Comparison of ENCODE assay signal across 12 cellular contexts in genomic region chr4:154741877-154742851, GRCh38. TPM values are rescaled to one million over a fixed set of nuclear protein-coding genes. Genes with fewer than 3 reads are reported as not detected.
DNase-seq lines count a peak whose midpoint lies in the region; ATAC-seq, FAIRE-seq and TF ChIP-seq lines count a peak whose summit lies in the region.
"Had no signal": no experiment of that assay in that cellular context is flagged by ENCODE, and none has a peak within 500 bp of the region (broad histone marks: within the 10 kb centered on the region; RNA-seq: fewer than 3 reads in every experiment).

No MANE protein-coding gene starts in this region.

- H3K4me2 ChIP-seq in H1 (ENCODE audit: insufficient read depth in 1 of 2, low read depth in 2 of 2, low read length in 2 of 2) = peak overlapping the region; percentile 83 to 99

- H3K79me1 ChIP-seq in H1 (ENCODE audit: low read depth, low read length) = peaks cover 2% of the 10 kb centered on the region; the same call in 1 of the 2 replicates

- H3K4me3 ChIP-seq in breast epithelium (peak overlapping the region; percentile 39 to 69 (median 63)), H1 (ENCODE audit: extremely low read depth in 1 of 4, insufficient read depth in 2 of 4, low read depth in 3 of 4, low read length in 4 of 4) (peak overlapping the region; percentile 26 to 77 (median 46); a peak in 7 of 8 replicates)

- no peak overlapping the region for H3K14ac ChIP-seq in H1 (ENCODE audit: insufficient read length)

- no peak overlapping the region for H3K4me3 Mint-ChIP-seq in MCF 10A (ENCODE audit: unreplicated experiment)
- H3K4me3 Mint-ChIP-seq in type B pancreatic cell = peak overlapping the region; percentile 81

- peaks cover 0 to 26% of the 10 kb centered on the region in 2 experiments; a peak in 2 of 4 replicates for H3K79me2 ChIP-seq in H1 (ENCODE audit: control insufficient read depth in 1 of 2, insufficient read depth in 2 of 2, low read length in 2 of 2)

- H3K23ac ChIP-seq in H1 (ENCODE audit: insufficient read length) = no peak overlapping the region

- no peaks in the 10 kb centered on the region for H3K36me3 Mint-ChIP-seq in MCF 10A (ENCODE audit: insufficient read depth, unreplicated experiment)
- no peaks in the 10 kb centered on the region for H3K36me3 Mint-ChIP-seq in type B pancreatic cell

- H3K27me3 Mint-ChIP-seq in MCF 10A (ENCODE audit: insufficient read depth, unreplicated experiment) (no peaks in the 10 kb centered on the region), type B pancreatic cell (peaks cover 92% of the 10 kb centered on the region)

- H3K9ac ChIP-seq in H1 (replicated peaks in 1 of 4; ENCODE audit: extremely low read depth in 1 of 4, low read depth in 3 of 4, low read length in 3 of 4) = peak overlapping the region in 1 of 4 experiments; percentile 8; a peak in 2 of 7 replicates

- peak overlapping the region; percentile 11 for H4K91ac ChIP-seq in H1 (replicated peaks; ENCODE audit: insufficient read length, low read length)

- no peak overlapping the region for H2BK15ac ChIP-seq in H1 (ENCODE audit: low read length)

- no peaks in the 10 kb centered on the region for H3K36me3 ChIP-seq in breast epithelium
- no peaks in the 10 kb centered on the region for H3K36me3 ChIP-seq in H1 (ENCODE audit: control insufficient read depth in 2 of 4, insufficient read depth in 4 of 4, low read length in 3 of 4)

- no peak for ATAC-seq in omental fat pad (ENCODE audit: low FRiP score)

- peak overlapping the region; percentile 56 for H3K18ac ChIP-seq in H1 (ENCODE audit: extremely low read depth, low read length)

- no peak overlapping the region for H2BK120ac ChIP-seq in H1 (replicated peaks; ENCODE audit: low read depth, low read length)

- POLR2A ChIA-PET in MCF 10A (lab: Yijun Ruan, JAX) (interaction anchor here (2.8 to 3.8 kb wide), 2 partner anchors 11 to 55 kb away, joined by 13 to 17 read pairs; no protein-coding TSS in a partner anchor), H1 (lab: Charles Lee; ENCODE audit: partially characterized antibody) (interaction anchor here (0.8 to 8.3 kb wide), 10 partner anchors 14 to 953 kb away, joined by 3 to 80 read pairs (median 4); partner anchors contain the start of gene SFRP2)

- H4K8ac ChIP-seq in H1 (ENCODE audit: extremely low read depth, insufficient read depth, low read length) = no peak overlapping the region

- no peak overlapping the region for H3K27ac ChIP-seq in breast epithelium
- H3K27ac ChIP-seq in H1 (ENCODE audit: low read depth, low read length) = no peak overlapping the region

- no peak overlapping the region for H4K5ac ChIP-seq in H1 (ENCODE audit: insufficient read length, low read depth, low read length)

- H3K4me1 Mint-ChIP-seq in MCF 10A (ENCODE audit: insufficient read depth, unreplicated experiment) (peaks cover 34% of the 10 kb centered on the region), type B pancreatic cell (ENCODE audit: unreplicated experiment) (peaks cover 24% of the 10 kb centered on the region)

- intact Hi-C loops in breast epithelium (cut with DNase I; ENCODE audit: low total_unique reads) (no loop called here), MCF 10A (cut with micrococcal nuclease) (no loop called here)

- no TSS peak for BruUV-seq in MCF 10A (replicated peaks; lab: Mats Ljungman, UMichigan)

- H2BK12ac ChIP-seq in H1 (ENCODE audit: low read depth, low read length) = 0 out of 2 replicates have a peak overlapping the region, but pooled peaks have one; percentile 68

- H3K27me3 ChIP-seq in breast epithelium (peaks cover 0 to 24% of the 10 kb centered on the region in 2 donors), H1 (replicated peaks in 1 of 4; ENCODE audit: control insufficient read depth in 3 of 4, extremely low read depth in 1 of 4, insufficient read depth in 3 of 4, low read length in 3 of 4) (peaks cover 0 to 33% (median 26%) of the 10 kb centered on the region in 4 experiments; a peak in 6 of 7 replicates)

- H2BK20ac ChIP-seq in H1 (ENCODE audit: low read length) = peak overlapping the region; percentile 72; the same call in 1 of the 2 replicates

- peaks cover 0 to 1% of the 10 kb centered on the region in 2 experiments for H4K20me1 ChIP-seq in H1 (replicated peaks in 1 of 2; ENCODE audit: control insufficient read depth in 1 of 2, insufficient read depth in 2 of 2, low read length in 2 of 2)

- H2BK5ac ChIP-seq in H1 (ENCODE audit: low read depth, low read length) = no peak overlapping the region; the same call in 1 of the 2 replicates

- no peak overlapping the region; the same call in 1 of the 2 replicates for H2AFZ ChIP-seq in H1 (ENCODE audit: low read length)

- CTCF ChIA-PET in MCF 10A (lab: Yijun Ruan, JAX) = interaction anchor here (0.8 to 4.0 kb wide), 3 partner anchors 14 to 55 kb away, joined by 3 to 40 read pairs (median 6); no protein-coding TSS in a partner anchor
- CTCF ChIA-PET in H1 (lab: Charles Lee; ENCODE audit: partially characterized antibody) = interaction anchor here (1.0 to 2.5 kb wide), 8 partner anchors 9 to 183 kb away, joined by 3 to 12 read pairs (median 5); no protein-coding TSS in a partner anchor

- peaks cover 25% of the 10 kb centered on the region for H3K23me2 ChIP-seq in H1 (ENCODE audit: low read depth, low read length)

- no peak for FAIRE-seq in H1 (lab: Jason Lieb, UNC)

- H3K9me3 Mint-ChIP-seq in MCF 10A (ENCODE audit: unreplicated experiment) (no peaks in the 10 kb centered on the region), type B pancreatic cell (no peaks in the 10 kb centered on the region)

- TF ChIP-seq RAD21 in H1 (IDR thresholded peaks at IDR 0.05 in 1 of 2, conservative IDR thresholded peaks at IDR 0.05 in 1 of 2; ENCODE audit: low read depth in 2 of 2, low read length in 2 of 2) = no peak

- 0 out of 2 replicates have a peak overlapping the region, but pooled peaks have one; percentile 24 for H2AK5ac ChIP-seq in H1 (ENCODE audit: low read depth, low read length)

- H3K9me3 ChIP-seq in breast epithelium (no peaks in the 10 kb centered on the region), H1 (ENCODE audit: insufficient read depth in 2 of 2, low read depth in 1 of 2, low read length in 1 of 2) (no peaks in the 10 kb centered on the region)

- TF ChIP-seq CTCF in breast epithelium (IDR thresholded peaks at IDR 0.05) (no peak), MCF 10A (IDR thresholded peaks at IDR 0.05; ENCODE audit: unreplicated experiment) (no peak), H1 (IDR thresholded peaks at IDR 0.05; ENCODE audit: control extremely low read depth in 1 of 3, insufficient read depth in 1 of 3, low read depth in 1 of 3, low read length in 3 of 3) (peak in 1 of 3 experiments; percentile 8; a peak in 1 of 4 replicates), type B pancreatic cell (conservative IDR thresholded peaks at IDR 0.05) (peak; percentile 19), omental fat pad (IDR thresholded peaks at IDR 0.05) (no peak)

- H3K4me1 ChIP-seq in breast epithelium (no peaks in the 10 kb centered on the region), H1 (replicated peaks in 1 of 4; ENCODE audit: control insufficient read depth in 3 of 4, insufficient read depth in 4 of 4, low read length in 3 of 4) (peaks cover 9 to 30% (median 22%) of the 10 kb centered on the region in 4 experiments)

- H3K56ac ChIP-seq in H1 (replicated peaks; ENCODE audit: insufficient read length, low read depth, low read length) = no peak overlapping the region

- no peak overlapping the region for H3K4ac ChIP-seq in H1 (replicated peaks; ENCODE audit: insufficient read length, low read depth, low read length)

- TF ChIP-seq POLR2A in breast epithelium (IDR thresholded peaks at IDR 0.05) = no peak
- no peak for TF ChIP-seq POLR2A in H1 (IDR thresholded peaks at IDR 0.05; ENCODE audit: control extremely low read depth in 1 of 2, low read depth in 2 of 2, low read length in 2 of 2)

- no peak overlapping the region for H3K27ac Mint-ChIP-seq in MCF 10A (ENCODE audit: low read depth, unreplicated experiment)
- H3K27ac Mint-ChIP-seq in type B pancreatic cell = no peak overlapping the region

- 2% methylated on average over 50 of the region's 50 CpGs; no CpG with 5 or more reads in 1 of the 2 experiments for WGBS in H1 (ENCODE audit: extremely low coverage in 1 of 2, insufficient coverage in 1 of 2, insufficient read length in 1 of 2, insufficient replicate concordance in 2 of 2, low coverage in 1 of 2, low lambda C conversion rate in 2 of 2, missing lambda C conversion rate in 1 of 2), 2 experiments

- DNase-seq in breast epithelium (ENCODE audit: low spot score in 2 of 2) (no peak), MCF 10A (ENCODE audit: unreplicated experiment) (no peak), H1 (ENCODE audit: low read depth in 1 of 2, low spot score in 2 of 2) (peak; percentile 64 to 90), myocyte (ENCODE audit: low read depth) (peak; percentile 1), type B pancreatic cell (ENCODE audit: extremely low spot score, unreplicated experiment) (no peak), SKM-1 treated with dmso at 0.1 percent for 144 hours (lab: John Stamatoyannopoulos, UW; ENCODE audit: unreplicated experiment) (no peak), omental fat pad (ENCODE audit: low spot score) (no peak), COLO829 (ENCODE audit: low spot score) (no peak)
- DNase-seq: effector memory CD4-positive, alpha-beta T cell; KBM-7; stimulated activated CD4-positive, alpha-beta T cell treated with anti-CD3 and anti-CD28 coated beads, Interleukin-2, amount 100 ng/mL, for 24 hours had no signal

- peak in 1 of 2 experiments; percentile 57; a peak in 1 of 3 replicates for TF ChIP-seq EP300 in H1 (IDR thresholded peaks at IDR 0.05; ENCODE audit: borderline replicate concordance in 1 of 2, low read depth in 2 of 2, low read length in 2 of 2)

RNA-seq across cellular contexts. Expression of gene LRAT, which starts 1.6 kb away (rescaled TPM):
- total RNA-seq in breast epithelium (1 to 10 TPM in 2 of 3 donors, not detected in 1; 3.9 to 4.5 TPM), MCF 10A (2022) (3.5 and 5.8 TPM in 2 replicates), myocyte (not detected in 2 replicates), type B pancreatic cell (ENCODE audit: low replicate concordance) (7.2 and 7.4 TPM in 2 replicates), omental fat pad (1 to 10 TPM in 2 of 4 donors, not detected in 2; 1.7 to 2.4 TPM)
- 10.3 and 10.6 TPM in 2 replicates for total RNA-seq in H1 (2021; fragmentation: NEBNext Ultra II Directional; extraction: Animal tissue kit (Norgen Biotek cat#: 25700))
- polyA plus RNA-seq in H1 (2011; rRNA removed) = 4.3 and 4.5 TPM in 2 replicates
- 4.4 TPM for polyA plus RNA-seq in H1 (2011; cell fraction: cytosol; rRNA removed)
- polyA plus RNA-seq in H1 (2011; cell fraction: nucleus; rRNA removed) = 8.3 TPM
- 8.9 to 13.3 TPM (median 9.7 TPM) in 4 replicates for polyA plus RNA-seq in H1 (2012, experiment 1 of 2)
- polyA plus RNA-seq in H1 (2012, experiment 2 of 2) = 2.1 TPM
- polyA plus RNA-seq in H1 (2013, experiment 1 of 2) = 18.0 TPM
- polyA plus RNA-seq in H1 (2013, experiment 2 of 2) = 20.9 TPM
- polyA minus RNA-seq in H1 (2011; rRNA and poly(A)+ RNA removed) = 6.0 and 10.0 TPM in 2 replicates
- 7.3 TPM for polyA minus RNA-seq in H1 (2011; cell fraction: cytosol; rRNA and poly(A)+ RNA removed)
- 14.4 TPM for polyA minus RNA-seq in H1 (2011; cell fraction: nucleus; rRNA and poly(A)+ RNA removed)
- polyA plus RNA-seq in myocyte (2012) = not detected
- total RNA-seq: T-helper 1 cell treated with Interleukin-12 subunit alpha and Interleukin-12 subunit beta and Interleukin-4 antibody, amounts not matched to agents 30 ng/mL and 1 ng/mL, for 36 hours had no signal

RNA-seq across cellular contexts. Expression of gene RBM46, which starts 38.9 kb away (rescaled TPM):
- total RNA-seq in breast epithelium = under 1 TPM in 1 of 3 donors, not detected in 2; 0.29 TPM
- 0.21 and 0.29 TPM in 2 replicates for total RNA-seq in MCF 10A (2022)
- 0.29 and 0.54 TPM in 2 replicates for total RNA-seq in H1 (2021; fragmentation: NEBNext Ultra II Directional; extraction: Animal tissue kit (Norgen Biotek cat#: 25700))
- 0.06 and 0.12 TPM in 2 replicates for polyA plus RNA-seq in H1 (2011; rRNA removed)
- polyA plus RNA-seq in H1 (2011; cell fraction: cytosol; rRNA removed) = 0.23 TPM
- 0.20 TPM for polyA plus RNA-seq in H1 (2011; cell fraction: nucleus; rRNA removed)
- polyA plus RNA-seq in H1 (2012, experiment 1 of 2) = 0.20 to 0.73 TPM (median 0.27 TPM) in 4 replicates
- not detected for polyA plus RNA-seq in H1 (2012, experiment 2 of 2)
- 0.53 TPM for polyA plus RNA-seq in H1 (2013, experiment 1 of 2)
- polyA plus RNA-seq in H1 (2013, experiment 2 of 2) = 0.53 TPM
- polyA minus RNA-seq in H1 (2011; rRNA and poly(A)+ RNA removed) = 0.16 and 0.20 TPM in 2 replicates
- not detected for polyA minus RNA-seq in H1 (2011; cell fraction: cytosol; rRNA and poly(A)+ RNA removed)
- polyA minus RNA-seq in H1 (2011; cell fraction: nucleus; rRNA and poly(A)+ RNA removed) = 0.40 TPM
- total RNA-seq in myocyte = not detected in 2 replicates
- polyA plus RNA-seq in myocyte (2012) = not detected
- total RNA-seq in type B pancreatic cell (ENCODE audit: low replicate concordance) = 0.24 and 0.57 TPM in 2 replicates
- under 1 TPM in 1 of 4 donors, not detected in 3; 0.19 TPM for total RNA-seq in omental fat pad
- total RNA-seq: T-helper 1 cell treated with Interleukin-12 subunit alpha and Interleukin-12 subunit beta and Interleukin-4 antibody, amounts not matched to agents 30 ng/mL and 1 ng/mL, for 36 hours had no signal

Comparison
In these comparisons a context has a peak if more than half of its experiments do, and no peak if none do; other contexts are left out.
1. DNase-seq: peak in H1 (2 of 2) and myocyte (single experiment); none in breast epithelium (0 of 2), MCF 10A (single experiment), type B pancreatic cell (single experiment), SKM-1 treated with dmso at 0.1 percent for 144 hours (single experiment), omental fat pad (single experiment) and COLO829 (single experiment).